In the genomic region with DNA sequence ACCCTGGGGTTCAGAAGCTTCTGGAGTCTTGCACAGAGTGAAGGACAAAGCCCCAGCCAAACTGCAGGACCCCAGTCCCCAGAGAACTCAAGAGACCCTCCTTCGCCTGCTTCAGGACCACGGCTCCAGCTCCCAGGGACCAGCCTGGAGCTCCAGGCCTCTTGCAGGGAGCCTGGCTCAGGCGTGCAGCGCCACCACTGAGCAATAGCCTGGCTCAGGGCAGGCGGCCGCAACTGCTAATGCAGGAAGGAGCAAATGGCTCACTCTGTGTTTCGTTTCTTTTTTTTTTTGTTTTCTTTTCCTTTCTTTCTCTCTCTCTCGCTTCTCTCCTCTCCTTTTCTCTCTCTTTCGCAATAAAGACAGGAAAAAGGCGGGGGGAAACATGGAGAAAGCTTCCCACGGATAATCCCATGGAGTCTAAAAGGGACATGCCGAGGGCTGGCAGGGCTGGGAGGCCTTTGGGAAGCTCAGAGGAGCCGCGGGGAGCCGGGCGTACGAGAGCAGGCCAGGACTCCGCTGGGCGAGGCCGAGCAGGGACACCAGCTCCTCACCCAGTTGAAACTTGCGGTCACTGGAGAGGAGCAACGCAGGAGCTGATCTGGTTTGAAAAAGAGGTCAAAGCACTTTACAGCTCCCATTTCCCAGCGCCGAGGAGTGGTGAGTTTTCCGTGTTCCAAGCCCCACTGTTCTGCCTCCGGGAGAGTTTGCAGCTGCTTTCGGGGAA, we compare ENCODE assay signal across 18 cellular contexts.
A peak's percentile ranks its signal among the peaks of the same experiment; 100 is the strongest.
DNase-seq lines count a peak whose midpoint lies in the region; ATAC-seq, FAIRE-seq and TF ChIP-seq lines count a peak whose summit lies in the region.
"Had no signal": no experiment of that assay in that cellular context is flagged by ENCODE, and none has a peak within 500 bp of the region (broad histone marks: within the 10 kb centered on the region; RNA-seq: fewer than 3 reads in every experiment).

No MANE protein-coding gene starts in this region.

- no peaks in the 10 kb centered on the region for H3K79me1 ChIP-seq in IMR-90 (ENCODE audit: low read depth in 1 of 2, low read length in 2 of 2)
- no peaks in the 10 kb centered on the region for H3K79me1 ChIP-seq in H1 (ENCODE audit: low read depth, low read length)

- no peak overlapping the region for H2AK5ac ChIP-seq in IMR-90 (ENCODE audit: low read depth, low read length)
- H2AK5ac ChIP-seq in H1 (ENCODE audit: low read depth, low read length): no peak overlapping the region

- H3K36me3 ChIP-seq in IMR-90 (ENCODE audit: control insufficient read depth, insufficient read depth, low read length) (peaks cover 41% of the 10 kb centered on the region), H1 (ENCODE audit: control insufficient read depth in 2 of 4, insufficient read depth in 4 of 4, low read length in 3 of 4) (peaks cover 0 to 4% (median 0%) of the 10 kb centered on the region in 4 experiments; a peak in 1 of 8 replicates), skeletal muscle tissue (ENCODE audit: control insufficient read depth in 3 of 3, insufficient read depth in 3 of 3, low read length in 3 of 3) (peaks cover 43 to 60% (median 52%) of the 10 kb centered on the region in 3 donors)
- H3K36me3 ChIP-seq: BE2C, SJCRH30 had no signal

- no peaks in the 10 kb centered on the region for H3K23me2 ChIP-seq in H1 (ENCODE audit: low read depth, low read length)

- TF ChIP-seq EP300 in H1 (IDR thresholded peaks at IDR 0.05; ENCODE audit: borderline replicate concordance in 1 of 2, low read depth in 2 of 2, low read length in 2 of 2): no peak

- in situ Hi-C loops in IMR-90 (cut with MboI; ENCODE audit: low sequenced_read_pairs): no loop called here

- POLR2A ChIA-PET in IMR-90 (lab: Charles Lee; ENCODE audit: unreplicated experiment) (no interaction called here), H1 (lab: Charles Lee; ENCODE audit: partially characterized antibody) (interaction anchor here (1.3 kb wide), 1 partner anchor 17 kb away, joined by 4 read pairs; no protein-coding TSS in a partner anchor)

- DNase-seq in NCI-H187 treated with DMSO at 0.1 percent for 48 hours (lab: John Stamatoyannopoulos, UW) (peak; percentile 8), NCI-H187 (lab: John Stamatoyannopoulos, UW) (no peak), IMR-90 (no peak), H1 (ENCODE audit: low read depth in 1 of 2, low spot score in 2 of 2) (no peak)
- no peak for DNase-seq in activated CD8-positive, alpha-beta memory T cell treated with anti-CD3 and anti-CD28 coated beads, Interleukin-2, amount 50 U/mL, for 4 hours
- DNase-seq: BE2C; Calu3; CD4-positive, alpha-beta memory T cell; NCI-H1105; NCI-H2107; NCI-H524 treated with DMSO at 0.1 percent for 48 hours; SJCRH30 had no signal

- H2BK5ac ChIP-seq in IMR-90 (ENCODE audit: low read depth, low read length, poor library complexity, severe bottlenecking): no peak overlapping the region
- no peak overlapping the region for H2BK5ac ChIP-seq in H1 (ENCODE audit: low read depth, low read length)

- H3K79me2 ChIP-seq in H1 (ENCODE audit: control insufficient read depth in 1 of 2, insufficient read depth in 2 of 2, low read length in 2 of 2): no peaks in the 10 kb centered on the region

- intact Hi-C loops in IMR-90 (cut with micrococcal nuclease): no loop called here

- H4K20me1 ChIP-seq in IMR-90 (ENCODE audit: insufficient read depth, low read length) (no peaks in the 10 kb centered on the region; the same call in 1 of the 2 replicates), H1 (replicated peaks in 1 of 2; ENCODE audit: control insufficient read depth in 1 of 2, insufficient read depth in 2 of 2, low read length in 2 of 2) (peaks cover 0 to 2% of the 10 kb centered on the region in 2 experiments)

- H2BK20ac ChIP-seq in IMR-90 (ENCODE audit: low read depth, low read length) (no peak overlapping the region), H1 (ENCODE audit: low read length) (no peak overlapping the region)

- H3K4ac ChIP-seq in IMR-90 (ENCODE audit: low read depth, low read length) (no peak overlapping the region), H1 (replicated peaks; ENCODE audit: insufficient read length, low read depth, low read length) (no peak overlapping the region)

- H3K27ac ChIP-seq in IMR-90 (ENCODE audit: insufficient read depth, low read length): no peak overlapping the region
- no peak overlapping the region for H3K27ac ChIP-seq in H1 (ENCODE audit: low read depth, low read length)
- no peak overlapping the region for H3K27ac ChIP-seq in skeletal muscle tissue (ENCODE audit: low read depth, low read length)
- H3K27ac ChIP-seq: 22Rv1, SJCRH30 had no signal

- no peak overlapping the region for H3K56ac ChIP-seq in IMR-90 (ENCODE audit: extremely low read depth, insufficient read depth, low read length)
- no peak overlapping the region for H3K56ac ChIP-seq in H1 (replicated peaks; ENCODE audit: insufficient read length, low read depth, low read length)

- no peak overlapping the region for H4K8ac ChIP-seq in IMR-90 (ENCODE audit: low read depth in 2 of 2, low read length in 2 of 2)
- no peak overlapping the region for H4K8ac ChIP-seq in H1 (ENCODE audit: extremely low read depth, insufficient read depth, low read length)

- H4K91ac ChIP-seq in IMR-90 (ENCODE audit: insufficient read depth, low read depth, low read length) (no peak overlapping the region), H1 (replicated peaks; ENCODE audit: insufficient read length, low read length) (no peak overlapping the region)

- TF ChIP-seq RAD21 in IMR-90 (IDR thresholded peaks at IDR 0.05; ENCODE audit: low read length) (no peak), H1 (IDR thresholded peaks at IDR 0.05 in 1 of 2, conservative IDR thresholded peaks at IDR 0.05 in 1 of 2; ENCODE audit: low read depth in 2 of 2, low read length in 2 of 2) (no peak)

- no peak overlapping the region for H2AFZ ChIP-seq in IMR-90 (replicated peaks; ENCODE audit: low read length, poor library complexity)
- H2AFZ ChIP-seq in H1 (ENCODE audit: low read length): no peak overlapping the region

- H3K14ac ChIP-seq in IMR-90 (replicated peaks; ENCODE audit: low read depth, low read length) (no peak overlapping the region), H1 (ENCODE audit: insufficient read length) (no peak overlapping the region)

- no peaks in the 10 kb centered on the region for H3K9me1 ChIP-seq in IMR-90 (ENCODE audit: insufficient read depth, low read length)

- H2BK120ac ChIP-seq in IMR-90 (ENCODE audit: low read depth, low read length): no peak overlapping the region
- H2BK120ac ChIP-seq in H1 (replicated peaks; ENCODE audit: low read depth, low read length): no peak overlapping the region

- H3K4me1 ChIP-seq in IMR-90 (ENCODE audit: control insufficient read depth, insufficient read depth, low read length): no peaks in the 10 kb centered on the region
- no peaks in the 10 kb centered on the region for H3K4me1 ChIP-seq in H1 (replicated peaks in 1 of 4; ENCODE audit: control insufficient read depth in 3 of 4, insufficient read depth in 4 of 4, low read length in 3 of 4)
- peaks cover 0 to 6% (median 0%) of the 10 kb centered on the region in 3 donors for H3K4me1 ChIP-seq in skeletal muscle tissue (ENCODE audit: control insufficient read depth in 3 of 3, insufficient read depth in 3 of 3, low read length in 3 of 3)
- H3K4me1 ChIP-seq: BE2C, SJCRH30 had no signal

- H4K5ac ChIP-seq in IMR-90 (ENCODE audit: low read depth, low read length): no peak overlapping the region
- no peak overlapping the region for H4K5ac ChIP-seq in H1 (ENCODE audit: insufficient read length, low read depth, low read length)

- WGBS in IMR-90 (ENCODE audit: extremely low coverage in 2 of 2, insufficient read length in 1 of 2), 2 experiments: 86% methylated on average over 22 of the region's 27 CpGs; no CpG with 5 or more reads in 1 of the 2 experiments
- WGBS in H1 (ENCODE audit: extremely low coverage in 1 of 2, insufficient coverage in 1 of 2, insufficient read length in 1 of 2, insufficient replicate concordance in 2 of 2, low coverage in 1 of 2, low lambda C conversion rate in 2 of 2, missing lambda C conversion rate in 1 of 2), 2 experiments: 91% methylated on average over 23 of the region's 27 CpGs; no CpG with 5 or more reads in 1 of the 2 experiments

- H3K4me2 ChIP-seq in IMR-90 (ENCODE audit: low read depth, low read length) (no peak overlapping the region), H1 (ENCODE audit: insufficient read depth in 1 of 2, low read depth in 2 of 2, low read length in 2 of 2) (no peak overlapping the region)

- no peak overlapping the region for H2BK15ac ChIP-seq in IMR-90 (ENCODE audit: low read depth, low read length)
- H2BK15ac ChIP-seq in H1 (ENCODE audit: low read length): no peak overlapping the region

- dilution Hi-C loops in IMR-90 (cut with HindIII; ENCODE audit: low sequenced_read_pairs, unreplicated experiment): no loop called here

- no peak for FAIRE-seq in H1 (lab: Jason Lieb, UNC)
- FAIRE-seq: GM12891, GM18507 had no signal

- H3K27me3 ChIP-seq in IMR-90 (ENCODE audit: control insufficient read depth, insufficient read depth, low read length) (no peaks in the 10 kb centered on the region), H1 (replicated peaks in 1 of 4; ENCODE audit: control insufficient read depth in 3 of 4, extremely low read depth in 1 of 4, insufficient read depth in 3 of 4, low read length in 3 of 4) (no peaks in the 10 kb centered on the region), skeletal muscle tissue (ENCODE audit: control insufficient read depth in 3 of 3, insufficient read depth in 3 of 3, low read length in 3 of 3) (no peaks in the 10 kb centered on the region)
- H3K27me3 ChIP-seq: BE2C, SJCRH30 had no signal

- no peak overlapping the region for H3K23ac ChIP-seq in IMR-90 (ENCODE audit: low read depth, low read length)
- no peak overlapping the region for H3K23ac ChIP-seq in H1 (ENCODE audit: insufficient read length)

- H3K18ac ChIP-seq in IMR-90 (ENCODE audit: low read depth, low read length) (no peak overlapping the region), H1 (ENCODE audit: extremely low read depth, low read length) (no peak overlapping the region)

- H3K9ac ChIP-seq in IMR-90 (ENCODE audit: low read depth, low read length): no peak overlapping the region
- no peak overlapping the region for H3K9ac ChIP-seq in H1 (replicated peaks in 1 of 4; ENCODE audit: extremely low read depth in 1 of 4, low read depth in 3 of 4, low read length in 3 of 4)
- H3K9ac ChIP-seq in skeletal muscle tissue (ENCODE audit: low read depth in 1 of 3, low read length in 3 of 3): peak overlapping the region in 2 of 3 donors; percentile 10 to 16

- CTCF ChIA-PET in IMR-90 (lab: Yijun Ruan, JAX): no interaction called here
- CTCF ChIA-PET in H1 (lab: Charles Lee; ENCODE audit: partially characterized antibody): interaction anchor here (1.2 to 1.5 kb wide), 5 partner anchors 13 to 1051 kb away, joined by 3 to 5 read pairs (median 3); no protein-coding TSS in a partner anchor

- no peaks in the 10 kb centered on the region for H3K9me3 ChIP-seq in IMR-90 (ENCODE audit: control insufficient read depth, insufficient read depth, low read length)
- no peaks in the 10 kb centered on the region for H3K9me3 ChIP-seq in H1 (ENCODE audit: insufficient read depth in 2 of 2, low read depth in 1 of 2, low read length in 1 of 2)
- H3K9me3 ChIP-seq in skeletal muscle tissue (ENCODE audit: control insufficient read depth in 3 of 3, low read length in 3 of 3): no peaks in the 10 kb centered on the region
- H3K9me3 ChIP-seq: BE2C, SJCRH30 had no signal

- no peak overlapping the region for H3K4me3 ChIP-seq in IMR-90 (ENCODE audit: insufficient read depth, low read depth, low read length)
- H3K4me3 ChIP-seq in H1 (ENCODE audit: extremely low read depth in 1 of 4, insufficient read depth in 2 of 4, low read depth in 3 of 4, low read length in 4 of 4): no peak overlapping the region
- H3K4me3 ChIP-seq in skeletal muscle tissue (ENCODE audit: low read length in 3 of 3): no peak overlapping the region
- H3K4me3 ChIP-seq: SJCRH30 had no signal

- no peak for TF ChIP-seq POLR2A in IMR-90 (IDR thresholded peaks at IDR 0.05; ENCODE audit: low read depth, low read length)
- no peak for TF ChIP-seq POLR2A in H1 (IDR thresholded peaks at IDR 0.05; ENCODE audit: control extremely low read depth in 1 of 2, low read depth in 2 of 2, low read length in 2 of 2)

- ATAC-seq in IMR-90 (ENCODE audit: low read depth) (no peak), HG02884 (IDR thresholded peaks at IDR 0.05; ENCODE audit: unreplicated experiment) (no peak), GM18520 (IDR thresholded peaks at IDR 0.05; ENCODE audit: unreplicated experiment) (no peak)

- no TSS peak for BruUV-seq in IMR-90 (replicated peaks; lab: Mats Ljungman, UMichigan)

- no peak overlapping the region for H2BK12ac ChIP-seq in H1 (ENCODE audit: low read depth, low read length)

- no peak for TF ChIP-seq CTCF in IMR-90 (conservative IDR thresholded peaks at IDR 0.05; ENCODE audit: low read depth, low read length)
- TF ChIP-seq CTCF in H1 (IDR thresholded peaks at IDR 0.05; ENCODE audit: control extremely low read depth in 1 of 3, insufficient read depth in 1 of 3, low read depth in 1 of 3, low read length in 3 of 3): no peak

- H2AK9ac ChIP-seq in IMR-90 (replicated peaks; ENCODE audit: low read depth, low read length, poor library complexity): no peak overlapping the region

Comparison
In these comparisons a context has a peak if more than half of its experiments do, and no peak if none do; other contexts are left out.
1. H3K9ac ChIP-seq: peak in skeletal muscle tissue (2 of 3); none in IMR-90 (single experiment) and H1 (0 of 4).